19 cellular contexts compared by ENCODE assay signal in genomic region chr6:32851025-32851424, GRCh38. TPM values are rescaled to one million over a fixed set of nuclear protein-coding genes. Genes with fewer than 3 reads are reported as not detected.
DNase-seq lines count a peak whose midpoint lies in the region; ATAC-seq and TF ChIP-seq lines count a peak whose summit lies in the region.
"Had no signal": no experiment of that assay in that cellular context is flagged by ENCODE, and none has a peak within 500 bp of the region (broad histone marks: within the 10 kb centered on the region; RNA-seq: fewer than 3 reads in every experiment).

No MANE protein-coding gene starts in this region.

- H3K27ac ChIP-seq in CD4-positive, alpha-beta T cell (ENCODE audit: low read depth, low read length): peak overlapping the region; percentile 100
- H3K27ac ChIP-seq in ascending aorta: peak overlapping the region; percentile 92 to 97
- H3K27ac ChIP-seq in trophoblast cell (ENCODE audit: low read depth, low read length): no peak overlapping the region
- H3K27ac ChIP-seq: psoas muscle, thyroid gland had no signal

- H3K79me1 ChIP-seq in trophoblast cell (ENCODE audit: low read length): no peaks in the 10 kb centered on the region

- no peak overlapping the region for H2AK5ac ChIP-seq in trophoblast cell (ENCODE audit: low read length)

- H3K36me3 Mint-ChIP-seq in CD4-positive, alpha-beta T cell (ENCODE audit: low read depth): peaks cover 97% of the 10 kb centered on the region

- no peak overlapping the region for H2AFZ ChIP-seq in trophoblast cell (ENCODE audit: insufficient read depth, low read length, poor library complexity)

- H2BK120ac ChIP-seq in trophoblast cell (ENCODE audit: insufficient read depth, low read length, poor library complexity): no peak overlapping the region

- H2BK12ac ChIP-seq in trophoblast cell (ENCODE audit: low read length): no peak overlapping the region

- intact Hi-C loops in CD4-positive, alpha-beta T cell (cut with DNase I, micrococcal nuclease): loop anchor here in 1 of 2 experiments (5.0 to 10.0 kb wide), 2 partner anchors 654 to 726 kb away; partner anchors contain the start of gene ATF6B
- intact Hi-C loops in ascending aorta (cut with DNase I): loop anchor here (5.0 to 10.0 kb wide), 2 partner anchors 654 to 1646 kb away; no protein-coding TSS in a partner anchor

- no peaks in the 10 kb centered on the region for H3K79me2 ChIP-seq in trophoblast cell (ENCODE audit: control insufficient read depth, insufficient read depth, low read length, poor library complexity)

- peaks cover 40 to 48% of the 10 kb centered on the region in 2 donors for H3K36me3 ChIP-seq in ascending aorta
- no peaks in the 10 kb centered on the region for H3K36me3 ChIP-seq in trophoblast cell (ENCODE audit: control insufficient read depth in 1 of 2, insufficient read depth in 2 of 2, low read length in 2 of 2)

- TF ChIP-seq POLR2A in GM19193 (IDR thresholded peaks at IDR 0.05; ENCODE audit: extremely low read depth, insufficient read depth, insufficient read length): peak; percentile 5

- H3K9me3 ChIP-seq in CD4-positive, alpha-beta T cell (ENCODE audit: control insufficient read depth, low read length): no peaks in the 10 kb centered on the region
- no peaks in the 10 kb centered on the region for H3K9me3 ChIP-seq in ascending aorta
- peaks cover 2% of the 10 kb centered on the region for H3K9me3 ChIP-seq in trophoblast cell (ENCODE audit: insufficient read depth, low read depth, low read length)
- H3K9me3 ChIP-seq: psoas muscle, thyroid gland had no signal

- H3K4me3 ChIP-seq in ascending aorta (no peak overlapping the region), trophoblast cell (ENCODE audit: low read depth, low read length) (no peak overlapping the region)
- H3K4me3 ChIP-seq: psoas muscle, thyroid gland had no signal

- H4K8ac ChIP-seq in trophoblast cell (ENCODE audit: low read depth, low read length): no peak overlapping the region

- H3K18ac ChIP-seq in trophoblast cell (ENCODE audit: low read length): no peak overlapping the region

- peak overlapping the region; percentile 41 for H3K23ac ChIP-seq in trophoblast cell (ENCODE audit: low read length)

- peak overlapping the region; percentile 99 for H3K27ac Mint-ChIP-seq in CD4-positive, alpha-beta T cell

- H3K27me3 ChIP-seq in CD4-positive, alpha-beta T cell (ENCODE audit: control insufficient read depth, insufficient read depth, low read length): no peaks in the 10 kb centered on the region
- H3K27me3 ChIP-seq in ascending aorta: no peaks in the 10 kb centered on the region
- peaks cover 33% of the 10 kb centered on the region for H3K27me3 ChIP-seq in trophoblast cell (ENCODE audit: insufficient read depth, low read length)
- H3K27me3 ChIP-seq: thyroid gland had no signal

- POLR2A ChIA-PET in CD4-positive, alpha-beta T cell (lab: Charles Lee): interaction anchor here (0.8 to 3.4 kb wide), 4 partner anchors 12 to 120 kb away, joined by 3 to 35 read pairs (median 10); partner anchors contain the start of gene TAP2

- no peak overlapping the region for H3K4ac ChIP-seq in trophoblast cell (ENCODE audit: low read depth, low read length)

- no peak overlapping the region for H3K9ac ChIP-seq in trophoblast cell (ENCODE audit: low read length)

- H3K14ac ChIP-seq in trophoblast cell (ENCODE audit: low read length): no peak overlapping the region

- no peak overlapping the region for H4K91ac ChIP-seq in trophoblast cell (ENCODE audit: low read depth, low read length)

- H3K4me1 ChIP-seq in ascending aorta: peaks cover 4 to 9% of the 10 kb centered on the region in 2 donors
- peaks cover 17 to 20% of the 10 kb centered on the region in 2 experiments for H3K4me1 ChIP-seq in trophoblast cell (ENCODE audit: control insufficient read depth in 1 of 2, insufficient read depth in 2 of 2, low read length in 2 of 2)

- ATAC-seq in CD4-positive, alpha-beta T cell (ENCODE audit: poor library complexity): no peak
- ATAC-seq in GM21619 (IDR thresholded peaks at IDR 0.05; ENCODE audit: unreplicated experiment): no peak
- ATAC-seq: psoas muscle had no signal

- TF ChIP-seq CTCF in CD4-positive, alpha-beta T cell (IDR thresholded peaks at IDR 0.05): no peak
- no peak for TF ChIP-seq CTCF in ascending aorta (IDR thresholded peaks at IDR 0.05)

- no peak overlapping the region for H3K4me2 ChIP-seq in trophoblast cell (ENCODE audit: low read length)

- DNase-seq in CD4-positive, alpha-beta T cell: no peak
- DNase-seq in ascending aorta (ENCODE audit: low spot score in 2 of 2): no peak
- DNase-seq in trophoblast cell: no peak
- DNase-seq in SW480 (ENCODE audit: low spot score): no peak
- no peak for DNase-seq in NCI-H2029 treated with DMSO at 0.1 percent for 48 hours (lab: John Stamatoyannopoulos, UW)
- DNase-seq in NCI-H2171 (lab: John Stamatoyannopoulos, UW): no peak
- DNase-seq: activated CD4-positive, alpha-beta T cell treated with anti-CD3 and anti-CD28 coated beads for 1 hour; COR-L47; head of caudate nucleus; NCI-H2029; NCI-H526 treated with DMSO at 0.1 percent for 48 hours; psoas muscle; stimulated activated CD4-positive, alpha-beta T cell treated with anti-CD3 and anti-CD28 coated beads, Interleukin-15, amount 100 ng/mL, for 24 hours; SW 1271; thyroid gland had no signal

- peak overlapping the region; percentile 98 for H3K4me3 Mint-ChIP-seq in CD4-positive, alpha-beta T cell

- H3K9me3 Mint-ChIP-seq in CD4-positive, alpha-beta T cell: no peaks in the 10 kb centered on the region

- H3K27me3 Mint-ChIP-seq in CD4-positive, alpha-beta T cell: no peaks in the 10 kb centered on the region

- H4K12ac ChIP-seq in trophoblast cell (ENCODE audit: low read depth, low read length): no peak overlapping the region

- H2BK5ac ChIP-seq in trophoblast cell (ENCODE audit: low read depth, low read length, poor library complexity): no peak overlapping the region

- no CpG with 5 or more reads among the region's 4 CpGs for WGBS in trophoblast cell (ENCODE audit: extremely low coverage, insufficient coverage, insufficient read length)

- CTCF ChIA-PET in CD4-positive, alpha-beta T cell (lab: Charles Lee): interaction anchor here (1.0 to 3.2 kb wide), 2 partner anchors 13 to 17 kb away, joined by 3 to 31 read pairs; partner anchors contain the start of gene TAP2

- H3K4me1 Mint-ChIP-seq in CD4-positive, alpha-beta T cell (ENCODE audit: low read depth): peaks cover 91% of the 10 kb centered on the region

RNA-seq across cellular contexts. Expression of gene TAP1, which starts 2.5 kb away (rescaled TPM):
- 10 to 100 TPM; 91.5 to 93.9 TPM for total RNA-seq in CD4-positive, alpha-beta T cell
- total RNA-seq in ascending aorta: 51.2 TPM
- polyA plus RNA-seq in trophoblast cell (2013): 1.9 and 2.2 TPM in 2 replicates

RNA-seq across cellular contexts. Expression of gene PSMB9, which starts 3.0 kb away (rescaled TPM):
- total RNA-seq in CD4-positive, alpha-beta T cell: 10 to 100 TPM; 37.2 to 38.4 TPM
- 42.8 TPM for total RNA-seq in ascending aorta
- polyA plus RNA-seq in trophoblast cell (2013): not detected in 2 replicates

RNA-seq across cellular contexts. Expression of gene PSMB8, which starts 7.2 kb away (rescaled TPM):
- 100 to 1,000 TPM; 120 to 121 TPM for total RNA-seq in CD4-positive, alpha-beta T cell
- 18.4 TPM for total RNA-seq in ascending aorta
- 0.16 and 0.17 TPM in 2 replicates for polyA plus RNA-seq in trophoblast cell (2013)

RNA-seq across cellular contexts. Expression of gene TAP2, which starts 12.5 kb away (rescaled TPM):
- 100 to 1,000 TPM; 165 to 171 TPM for total RNA-seq in CD4-positive, alpha-beta T cell
- 26.7 TPM for total RNA-seq in ascending aorta
- polyA plus RNA-seq in trophoblast cell (2013): 0.82 and 0.92 TPM in 2 replicates

RNA-seq across cellular contexts. Expression of gene HLA-DOB, which starts 34.2 kb away (rescaled TPM):
- 1 to 10 TPM; 2.9 to 3.2 TPM for total RNA-seq in CD4-positive, alpha-beta T cell
- total RNA-seq in ascending aorta: not detected
- polyA plus RNA-seq in trophoblast cell (2013): 0.15 and 0.21 TPM in 2 replicates
- total RNA-seq: kidney epithelial cell, RPMI7951 had no signal
